ENCODE assay signal across 15 cellular contexts in the genomic region with DNA sequence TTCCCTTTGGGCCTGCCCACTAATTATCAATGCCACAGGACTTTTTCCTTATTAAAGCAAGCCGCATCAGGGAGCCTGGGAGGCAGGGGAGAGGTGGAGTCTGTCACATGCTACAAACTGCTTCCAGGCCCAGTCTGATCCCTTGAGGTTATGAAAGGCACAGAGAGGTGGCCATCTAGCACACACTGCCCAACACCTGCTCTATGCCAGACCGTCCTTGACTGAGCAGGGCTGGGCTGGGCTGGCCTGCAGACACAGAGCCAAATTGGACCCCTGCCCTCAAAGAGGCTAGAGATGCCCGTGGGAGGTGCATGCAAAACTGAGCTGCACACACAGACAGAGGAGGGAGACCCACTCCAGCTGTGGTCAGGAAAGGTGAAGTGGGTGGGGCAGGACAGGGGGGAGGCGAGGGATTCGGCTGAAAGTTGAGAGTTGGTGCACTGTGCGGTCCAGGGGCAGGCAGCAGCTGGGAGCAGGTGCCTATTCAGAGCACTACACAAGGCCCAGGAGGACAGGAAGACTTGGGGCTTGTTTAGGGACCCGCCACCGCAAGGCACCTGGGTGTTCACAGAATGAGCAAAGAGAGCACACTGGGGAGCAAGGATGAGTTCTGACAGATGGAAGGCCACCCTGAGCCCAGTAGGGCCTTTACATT. TPM values are rescaled to one million over a fixed set of nuclear protein-coding genes. Genes with fewer than 3 reads are reported as not detected.
DNase-seq lines count a peak whose midpoint lies in the region; ATAC-seq and TF ChIP-seq lines count a peak whose summit lies in the region.
"Had no signal": no experiment of that assay in that cellular context is flagged by ENCODE, and none has a peak within 500 bp of the region (broad histone marks: within the 10 kb centered on the region; RNA-seq: fewer than 3 reads in every experiment).

No MANE protein-coding gene starts in this region.

- H3K9me3 ChIP-seq in KOPT-K1 (ENCODE audit: insufficient read depth, low read length, poor library complexity, severe bottlenecking) (no peaks in the 10 kb centered on the region), sigmoid colon (no peaks in the 10 kb centered on the region)
- H3K9me3 ChIP-seq: right lobe of liver had no signal

- no peaks in the 10 kb centered on the region for H3K27me3 Mint-ChIP-seq in activated naive CD8-positive, alpha-beta T cell treated with anti-CD3 and anti-CD28 coated beads, Interleukin-2, amount 10 ng/mL, durations not matched to agents 7 days and 5 days

- 68 to 73% methylated on average over 8 of the region's 8 CpGs for WGBS in sigmoid colon, 2 donors

- H3K36me3 Mint-ChIP-seq in activated naive CD8-positive, alpha-beta T cell treated with anti-CD3 and anti-CD28 coated beads, Interleukin-2, amount 10 ng/mL, durations not matched to agents 7 days and 5 days, result no peaks in the 10 kb centered on the region
- H3K36me3 Mint-ChIP-seq: neural progenitor cell had no signal

- no peaks in the 10 kb centered on the region for H3K27me3 ChIP-seq in sigmoid colon
- H3K27me3 ChIP-seq: neural progenitor cell, right lobe of liver had no signal

- H3K27ac ChIP-seq in KOPT-K1 (ENCODE audit: low read depth, low read length, poor library complexity, severe bottlenecking) (peak overlapping the region; percentile 95), sigmoid colon (no peak overlapping the region)
- H3K27ac ChIP-seq: KMS-11, neural progenitor cell, right lobe of liver had no signal

- TF ChIP-seq EP300 in sigmoid colon (IDR thresholded peaks at IDR 0.05), result no peak

- POLR2A ChIA-PET in activated naive CD8-positive, alpha-beta T cell treated with anti-CD3 and anti-CD28 coated beads, Interleukin-2, amount 10 ng/mL, durations not matched to agents 7 days and 5 days (lab: Charles Lee), result interaction anchor here (1.2 to 1.6 kb wide), 2 partner anchors 8 to 22 kb away, joined by 3 to 5 read pairs; no protein-coding TSS in a partner anchor

- peak overlapping the region; percentile 93 for H3K27ac Mint-ChIP-seq in activated naive CD8-positive, alpha-beta T cell treated with anti-CD3 and anti-CD28 coated beads, Interleukin-2, amount 10 ng/mL, durations not matched to agents 7 days and 5 days
- H3K27ac Mint-ChIP-seq: neural progenitor cell had no signal

- no peak for TF ChIP-seq POLR2A in sigmoid colon (IDR thresholded peaks at IDR 0.05)

- DNase-seq in activated T-cell treated with anti-CD3 and anti-CD28 coated beads, Interleukin-2, amount 50 U/mL, for 1 hour, result peak; percentile 38
- no peak for DNase-seq in activated T-cell treated with anti-CD3 and anti-CD28 coated beads for 4 hours
- peak; percentile 49 for DNase-seq in activated naive CD8-positive, alpha-beta T cell treated with anti-CD3 and anti-CD28 coated beads, Interleukin-2, amount 10 ng/mL, durations not matched to agents 7 days and 5 days
- peak; percentile 34 for DNase-seq in sigmoid colon
- no peak for DNase-seq in amygdala (lab: John Stamatoyannopoulos, UW)
- DNase-seq in NCI-H2081 (lab: John Stamatoyannopoulos, UW), result no peak
- DNase-seq: amniotic stem cell, foreskin fibroblast, NCI-H1105 treated with DMSO at 0.1 percent for 48 hours, NCI-H774, right lobe of liver had no signal

- H3K4me1 Mint-ChIP-seq in activated naive CD8-positive, alpha-beta T cell treated with anti-CD3 and anti-CD28 coated beads, Interleukin-2, amount 10 ng/mL, durations not matched to agents 7 days and 5 days, result peaks cover 46% of the 10 kb centered on the region
- H3K4me1 Mint-ChIP-seq: neural progenitor cell had no signal

- intact Hi-C loops in sigmoid colon (cut with DNase I), result no loop called here

- no peaks in the 10 kb centered on the region for H3K9me3 Mint-ChIP-seq in activated naive CD8-positive, alpha-beta T cell treated with anti-CD3 and anti-CD28 coated beads, Interleukin-2, amount 10 ng/mL, durations not matched to agents 7 days and 5 days
- H3K9me3 Mint-ChIP-seq: neural progenitor cell had no signal

- peak overlapping the region; percentile 66 for H3K4me3 Mint-ChIP-seq in activated naive CD8-positive, alpha-beta T cell treated with anti-CD3 and anti-CD28 coated beads, Interleukin-2, amount 10 ng/mL, durations not matched to agents 7 days and 5 days
- H3K4me3 Mint-ChIP-seq: neural progenitor cell had no signal

- H3K4me1 ChIP-seq in sigmoid colon, result no peaks in the 10 kb centered on the region
- H3K4me1 ChIP-seq: neural progenitor cell, right lobe of liver had no signal

- no peaks in the 10 kb centered on the region for H3K36me3 ChIP-seq in KOPT-K1 (ENCODE audit: insufficient read depth, low read length)
- H3K36me3 ChIP-seq in sigmoid colon, result no peaks in the 10 kb centered on the region
- H3K36me3 ChIP-seq: neural progenitor cell, right lobe of liver had no signal

- no peak for TF ChIP-seq CTCF in sigmoid colon (IDR thresholded peaks at IDR 0.05)

- peak; percentile 39 for ATAC-seq in activated naive CD8-positive, alpha-beta T cell treated with anti-CD3 and anti-CD28 coated beads, Interleukin-2, amount 10 ng/mL, durations not matched to agents 7 days and 5 days (ENCODE audit: low read depth)
- no peak for ATAC-seq in HG03571 (IDR thresholded peaks at IDR 0.05; ENCODE audit: unreplicated experiment)

- no peak overlapping the region for H3K4me3 ChIP-seq in sigmoid colon
- H3K4me3 ChIP-seq: neural progenitor cell, right lobe of liver had no signal

RNA-seq across cellular contexts. Expression of gene TCF7, which starts 36.4 kb away (rescaled TPM):
- 100 to 1,000 TPM; 283 to 315 TPM for total RNA-seq in activated naive CD8-positive, alpha-beta T cell treated with anti-CD3 and anti-CD28 coated beads, Interleukin-2, amount 10 ng/mL, durations not matched to agents 7 days and 5 days
- total RNA-seq in sigmoid colon, result 1 to 10 TPM in 1 of 4 donors, under 1 TPM in 3; 0.36 to 1.5 (median 0.62) TPM
- polyA plus RNA-seq in sigmoid colon, result 10 to 100 TPM in 1 of 3 donors, 1 to 10 TPM in 2; 1.8 to 38.4 (median 3.7) TPM

Comparison
In these comparisons a context has a peak if more than half of its experiments do, and no peak if none do; other contexts are left out.
1. DNase-seq: peak in activated T-cell treated with anti-CD3 and anti-CD28 coated beads, Interleukin-2, amount 50 U/mL, for 1 hour (single experiment), activated naive CD8-positive, alpha-beta T cell treated with anti-CD3 and anti-CD28 coated beads, Interleukin-2, amount 10 ng/mL, durations not matched to agents 7 days and 5 days (single experiment) and sigmoid colon (single experiment); none in activated T-cell treated with anti-CD3 and anti-CD28 coated beads for 4 hours (single experiment), amygdala (0 of 56) and NCI-H2081 (0 of 2).
2. RNA of gene TCF7, which starts 36.4 kb away (total RNA-seq): 283 to 315 TPM in activated naive CD8-positive, alpha-beta T cell treated with anti-CD3 and anti-CD28 coated beads, Interleukin-2, amount 10 ng/mL, durations not matched to agents 7 days and 5 days; 0.36 to 1.5 TPM in sigmoid colon; every median in the first group is over 100 times any median in the second.